In genomic region chr1:65527672-65528071, GRCh38 we compare ENCODE assay signal across 15 cellular contexts.
A peak's percentile ranks its signal among the peaks of the same experiment; 100 is the strongest.
DNase-seq lines count a peak whose midpoint lies in the region; ATAC-seq and TF ChIP-seq lines count a peak whose summit lies in the region.
"Had no signal": no experiment of that assay in that cellular context is flagged by ENCODE, and none has a peak within 500 bp of the region (broad histone marks: within the 10 kb centered on the region; RNA-seq: fewer than 3 reads in every experiment).

No MANE protein-coding gene starts in this region.

- DNase-seq in DMS53 (lab: John Stamatoyannopoulos, UW): peak; percentile 33
- no peak for DNase-seq in DMS53 treated with DMSO at 0.1 percent for 48 hours (lab: John Stamatoyannopoulos, UW; ENCODE audit: unreplicated experiment)
- DNase-seq in amniotic epithelial cell (ENCODE audit: low read depth): peak; percentile 18
- no peak for DNase-seq in right cardiac atrium
- no peak for DNase-seq in thoracic aorta (ENCODE audit: low spot score)
- DNase-seq in NCI-H2171 (lab: John Stamatoyannopoulos, UW): no peak
- DNase-seq in activated gamma-delta T cell treated with Interleukin-2 at 50 U/mL for 16 hours: no peak
- DNase-seq: 8988T, DMS153, H9, NCI-H1092 treated with DMSO at 0.1 percent for 48 hours, NCI-H69, SHP77, sigmoid colon had no signal

- intact Hi-C loops in right cardiac atrium (cut with DNase I): no loop called here

- H3K27ac ChIP-seq in right cardiac atrium (ENCODE audit: low read length) (no peak overlapping the region), thoracic aorta (no peak overlapping the region)

- H3K4me1 ChIP-seq in right cardiac atrium (ENCODE audit: control insufficient read depth, insufficient read depth, low read length) (no peaks in the 10 kb centered on the region), thoracic aorta (ENCODE audit: control insufficient read depth in 1 of 2, low read depth in 2 of 2) (peaks cover 10 to 25% of the 10 kb centered on the region in 2 donors)

- ATAC-seq in right cardiac atrium (peak; percentile 34 to 65), thoracic aorta (ENCODE audit: insufficient number of reproducible peaks, low FRiP score, low read depth) (no peak), HG02588 (IDR thresholded peaks at IDR 0.05; ENCODE audit: unreplicated experiment) (no peak)

- H3K4me3 ChIP-seq in right cardiac atrium (ENCODE audit: low read length) (no peak overlapping the region), thoracic aorta (peak overlapping the region; percentile 1)

- no peaks in the 10 kb centered on the region for H3K9me3 ChIP-seq in right cardiac atrium (ENCODE audit: control insufficient read depth, low read length)
- no peaks in the 10 kb centered on the region for H3K9me3 ChIP-seq in thoracic aorta

- H3K27me3 ChIP-seq in right cardiac atrium (ENCODE audit: control insufficient read depth, insufficient read depth): no peaks in the 10 kb centered on the region
- no peaks in the 10 kb centered on the region for H3K27me3 ChIP-seq in thoracic aorta (replicated peaks; ENCODE audit: insufficient read depth)

- TF ChIP-seq CTCF in thoracic aorta (IDR thresholded peaks at IDR 0.05): no peak

- WGBS in right cardiac atrium: 38% methylated on average over 4 of the region's 4 CpGs

- H3K36me3 ChIP-seq in thoracic aorta: no peaks in the 10 kb centered on the region
- H3K36me3 ChIP-seq: sigmoid colon had no signal

Comparison
In these comparisons a context has a peak if more than half of its experiments do, and no peak if none do; other contexts are left out.
1. DNase-seq: peak in DMS53 (single experiment) and amniotic epithelial cell (single experiment); none in DMS53 treated with DMSO at 0.1 percent for 48 hours (single experiment), right cardiac atrium (0 of 3), thoracic aorta (single experiment), NCI-H2171 (single experiment) and activated gamma-delta T cell treated with Interleukin-2 at 50 U/mL for 16 hours (single experiment).
2. ATAC-seq: peak in right cardiac atrium (2 of 2); none in thoracic aorta (single experiment) and HG02588 (single experiment).